Comparison of ENCODE assay signal across 13 cellular contexts in genomic region chr7:149875396-149875795, GRCh38. TPM values are rescaled to one million over a fixed set of nuclear protein-coding genes. Genes with fewer than 3 reads are reported as not detected.
DNase-seq lines count a peak whose midpoint lies in the region; ATAC-seq and TF ChIP-seq lines count a peak whose summit lies in the region.
"Had no signal": no experiment of that assay in that cellular context is flagged by ENCODE, and none has a peak within 500 bp of the region (broad histone marks: within the 10 kb centered on the region; RNA-seq: fewer than 3 reads in every experiment).

No MANE protein-coding gene starts in this region.

- H3K9me3 ChIP-seq in T-helper 17 cell (ENCODE audit: control insufficient read depth, low read length, poor library complexity, severe bottlenecking) (no peaks in the 10 kb centered on the region), mesenchymal stem cell (ENCODE audit: control insufficient read depth, low read length) (no peaks in the 10 kb centered on the region)
- H3K9me3 ChIP-seq: A549, gastroesophageal sphincter had no signal

- no peak overlapping the region for H3K23ac ChIP-seq in mesenchymal stem cell (ENCODE audit: low read length in 2 of 2)

- no peak for ATAC-seq in T-helper 17 cell
- no peak for ATAC-seq in effector memory CD8-positive, alpha-beta T cell (replicated peaks)
- no peak for ATAC-seq in HG03095 (IDR thresholded peaks at IDR 0.05; ENCODE audit: unreplicated experiment)
- ATAC-seq: A549, gastroesophageal sphincter had no signal

- H3K79me1 ChIP-seq in mesenchymal stem cell (replicated peaks; ENCODE audit: low read length, poor library complexity, severe bottlenecking) = peaks cover 2% of the 10 kb centered on the region

- H3K27me3 ChIP-seq in mesenchymal stem cell (ENCODE audit: control insufficient read depth in 1 of 2, insufficient read depth in 1 of 2, low read length in 2 of 2) = no peaks in the 10 kb centered on the region
- H3K27me3 ChIP-seq: gastroesophageal sphincter had no signal

- no peak overlapping the region for H3K14ac ChIP-seq in mesenchymal stem cell (ENCODE audit: low read length in 2 of 2)

- H3K36me3 ChIP-seq in mesenchymal stem cell (ENCODE audit: control insufficient read depth in 1 of 2, insufficient read depth in 2 of 2, low read depth in 1 of 2, low read length in 2 of 2) = peaks cover 0 to 11% of the 10 kb centered on the region in 2 experiments

- no peak overlapping the region for H4K8ac ChIP-seq in mesenchymal stem cell (ENCODE audit: low read length)

- H2BK120ac ChIP-seq in mesenchymal stem cell (ENCODE audit: low read depth, low read length) = no peak overlapping the region

- no peak for DNase-seq in activated CD4-positive, alpha-beta T cell treated with anti-CD3 and anti-CD28 coated beads, Interleukin-2, amount 10 ng/mL, durations not matched to agents 7 days and 5 days
- DNase-seq in activated CD4-positive, alpha-beta T cell treated with anti-CD3 and anti-CD28 coated beads for 4 hours = no peak
- DNase-seq in T-helper 17 cell (no peak), osteocyte (ENCODE audit: extremely low spot score, unreplicated experiment) (peak; percentile 57), mesenchymal stem cell (no peak), cerebellar nuclear complex (lab: John Stamatoyannopoulos, UW) (no peak)
- no peak for DNase-seq in effector memory CD8-positive, alpha-beta T cell
- DNase-seq: effector CD4-positive, alpha-beta T cell; NCI-H2171; stimulated activated CD4-positive, alpha-beta T cell treated with anti-CD3 and anti-CD28 coated beads, Interleukin-15, amount 100 ng/mL, for 24 hours had no signal

- no peak overlapping the region for H4K91ac ChIP-seq in mesenchymal stem cell (ENCODE audit: low read length)

- H2BK15ac ChIP-seq in mesenchymal stem cell (ENCODE audit: low read depth, poor library complexity, severe bottlenecking) = no peak overlapping the region

- H3K27ac ChIP-seq in mesenchymal stem cell (ENCODE audit: low read length, poor library complexity, severe bottlenecking) = no peak overlapping the region
- H3K27ac ChIP-seq: A549, gastroesophageal sphincter had no signal

- no peak overlapping the region for H3K4me3 ChIP-seq in mesenchymal stem cell (ENCODE audit: insufficient read depth in 1 of 2, low read depth in 1 of 2, low read length in 2 of 2)
- H3K4me3 ChIP-seq: A549, gastroesophageal sphincter had no signal

- H3K18ac ChIP-seq in mesenchymal stem cell (ENCODE audit: low read depth in 1 of 2, low read length in 2 of 2) = no peak overlapping the region

- no peak overlapping the region for H3K4ac ChIP-seq in mesenchymal stem cell (ENCODE audit: low read depth in 1 of 2, low read length in 2 of 2)

- H3K9me3 Mint-ChIP-seq in activated CD4-positive, alpha-beta T cell treated with anti-CD3 and anti-CD28 coated beads, Interleukin-2, amount 10 ng/mL, durations not matched to agents 7 days and 5 days = no peaks in the 10 kb centered on the region
- H3K9me3 Mint-ChIP-seq in effector memory CD8-positive, alpha-beta T cell = no peaks in the 10 kb centered on the region
- no peaks in the 10 kb centered on the region for H3K9me3 Mint-ChIP-seq in osteocyte (ENCODE audit: unreplicated experiment)

- WGBS in mesenchymal stem cell = 97% methylated on average over 4 of the region's 4 CpGs

- TF ChIP-seq CTCF in osteocyte (IDR thresholded peaks at IDR 0.05) = no peak

- H3K27me3 Mint-ChIP-seq in activated CD4-positive, alpha-beta T cell treated with anti-CD3 and anti-CD28 coated beads, Interleukin-2, amount 10 ng/mL, durations not matched to agents 7 days and 5 days = no peaks in the 10 kb centered on the region
- H3K27me3 Mint-ChIP-seq in T-helper 17 cell = no peaks in the 10 kb centered on the region
- no peaks in the 10 kb centered on the region for H3K27me3 Mint-ChIP-seq in effector memory CD8-positive, alpha-beta T cell
- H3K27me3 Mint-ChIP-seq in osteocyte (ENCODE audit: unreplicated experiment) = no peaks in the 10 kb centered on the region

- H2AFZ ChIP-seq in mesenchymal stem cell (ENCODE audit: low read depth, low read length) = no peak overlapping the region

- H3K36me3 Mint-ChIP-seq in activated CD4-positive, alpha-beta T cell treated with anti-CD3 and anti-CD28 coated beads, Interleukin-2, amount 10 ng/mL, durations not matched to agents 7 days and 5 days (ENCODE audit: low read depth) = peaks cover 20% of the 10 kb centered on the region
- H3K36me3 Mint-ChIP-seq in T-helper 17 cell (ENCODE audit: low read depth) (no peaks in the 10 kb centered on the region), osteocyte (ENCODE audit: unreplicated experiment) (no peaks in the 10 kb centered on the region)
- peaks cover 26% of the 10 kb centered on the region for H3K36me3 Mint-ChIP-seq in effector memory CD8-positive, alpha-beta T cell (ENCODE audit: insufficient read depth)

- CTCF ChIA-PET in activated CD4-positive, alpha-beta T cell treated with anti-CD3 and anti-CD28 coated beads, Interleukin-2, amount 10 ng/mL, durations not matched to agents 7 days and 5 days (lab: Charles Lee) = interaction anchor here (0.7 to 0.9 kb wide), 2 partner anchors 10 to 199 kb away, joined by 3 read pairs; no protein-coding TSS in a partner anchor

- no peak overlapping the region for H3K4me2 ChIP-seq in mesenchymal stem cell (ENCODE audit: low read length, poor library complexity, severe bottlenecking)

- H3K4me3 Mint-ChIP-seq in activated CD4-positive, alpha-beta T cell treated with anti-CD3 and anti-CD28 coated beads, Interleukin-2, amount 10 ng/mL, durations not matched to agents 7 days and 5 days = peak overlapping the region; percentile 78
- peak overlapping the region; percentile 90 for H3K4me3 Mint-ChIP-seq in T-helper 17 cell
- H3K4me3 Mint-ChIP-seq in effector memory CD8-positive, alpha-beta T cell = peak overlapping the region; percentile 86 to 87
- peak overlapping the region; percentile 10 for H3K4me3 Mint-ChIP-seq in osteocyte (ENCODE audit: unreplicated experiment)

- H2BK12ac ChIP-seq in mesenchymal stem cell (ENCODE audit: low read length in 2 of 2) = no peak overlapping the region

- peak overlapping the region; percentile 52 for H3K27ac Mint-ChIP-seq in activated CD4-positive, alpha-beta T cell treated with anti-CD3 and anti-CD28 coated beads, Interleukin-2, amount 10 ng/mL, durations not matched to agents 7 days and 5 days
- no peak overlapping the region for H3K27ac Mint-ChIP-seq in T-helper 17 cell
- H3K27ac Mint-ChIP-seq in effector memory CD8-positive, alpha-beta T cell = peak overlapping the region in 1 of 2 donors; percentile 17
- no peak overlapping the region for H3K27ac Mint-ChIP-seq in osteocyte (ENCODE audit: unreplicated experiment)

- H2BK5ac ChIP-seq in mesenchymal stem cell (ENCODE audit: low read depth, low read length, poor library complexity, severe bottlenecking) = no peak overlapping the region

- H3K4me1 ChIP-seq in mesenchymal stem cell (ENCODE audit: control insufficient read depth, insufficient read depth, low read depth, low read length) = peaks cover 8% of the 10 kb centered on the region

- peaks cover 54% of the 10 kb centered on the region for H3K4me1 Mint-ChIP-seq in activated CD4-positive, alpha-beta T cell treated with anti-CD3 and anti-CD28 coated beads, Interleukin-2, amount 10 ng/mL, durations not matched to agents 7 days and 5 days
- H3K4me1 Mint-ChIP-seq in T-helper 17 cell (peaks cover 31% of the 10 kb centered on the region), osteocyte (ENCODE audit: unreplicated experiment) (peaks cover 21% of the 10 kb centered on the region)
- H3K4me1 Mint-ChIP-seq in effector memory CD8-positive, alpha-beta T cell (ENCODE audit: low read depth in 2 of 2) = peaks cover 33 to 42% of the 10 kb centered on the region in 2 donors

- H3K9ac ChIP-seq in mesenchymal stem cell (ENCODE audit: low read length) = no peak overlapping the region

- POLR2A ChIA-PET in activated CD4-positive, alpha-beta T cell treated with anti-CD3 and anti-CD28 coated beads, Interleukin-2, amount 10 ng/mL, durations not matched to agents 7 days and 5 days (lab: Charles Lee) = no interaction called here

- H2AK5ac ChIP-seq in mesenchymal stem cell (ENCODE audit: low read length, severe bottlenecking) = no peak overlapping the region

RNA-seq across cellular contexts. Expression of gene ATP6V0E2, which starts 1.6 kb away (rescaled TPM):
- total RNA-seq in activated CD4-positive, alpha-beta T cell treated with anti-CD3 and anti-CD28 coated beads, Interleukin-2, amount 10 ng/mL, durations not matched to agents 7 days and 5 days = 10 to 100 TPM; 69.0 to 76.1 TPM
- total RNA-seq in T-helper 17 cell (10 to 100 TPM; 29.4 to 38.5 TPM), osteocyte (27.1 and 30.8 TPM in 2 replicates)
- 18.3 TPM for polyA plus RNA-seq in mesenchymal stem cell (2013, experiment 1 of 2)
- polyA plus RNA-seq in mesenchymal stem cell (2013, experiment 2 of 2) = 19.6 TPM

RNA-seq across cellular contexts. Expression of gene ZNF862, which starts 37.2 kb away (rescaled TPM):
- 10 to 100 TPM; 31.3 to 35.8 TPM for total RNA-seq in activated CD4-positive, alpha-beta T cell treated with anti-CD3 and anti-CD28 coated beads, Interleukin-2, amount 10 ng/mL, durations not matched to agents 7 days and 5 days
- total RNA-seq in T-helper 17 cell (10 to 100 TPM; 27.5 to 31.0 TPM), osteocyte (25.3 and 28.6 TPM in 2 replicates)
- 4.8 TPM for polyA plus RNA-seq in mesenchymal stem cell (2013, experiment 1 of 2)
- polyA plus RNA-seq in mesenchymal stem cell (2013, experiment 2 of 2) = 3.6 TPM

Comparison
In these comparisons a context has a peak if more than half of its experiments do, and no peak if none do; other contexts are left out.
1. H3K4me3 Mint-ChIP-seq: peak in every context shown above with its lines; median percentile 90 in T-helper 17 cell; 86 in effector memory CD8-positive, alpha-beta T cell; 78 in activated CD4-positive, alpha-beta T cell treated with anti-CD3 and anti-CD28 coated beads, Interleukin-2, amount 10 ng/mL, durations not matched to agents 7 days and 5 days; 10 in osteocyte.